In genomic region chr22:24292202-24292830, GRCh38 we compare ENCODE assay signal across 3 cellular contexts. TPM values are rescaled to one million over a fixed set of nuclear protein-coding genes. Genes with fewer than 3 reads are reported as not detected.
"Had no signal": no experiment of that assay in that cellular context is flagged by ENCODE, and none has a peak within 500 bp of the region (broad histone marks: within the 10 kb centered on the region; RNA-seq: fewer than 3 reads in every experiment).

No MANE protein-coding gene starts in this region.

RNA-seq across cellular contexts. Expression of gene GGT5, which starts 47.4 kb away (rescaled TPM):
- total RNA-seq: activated CD4-positive, alpha-beta memory T cell treated with anti-CD3 and anti-CD28 coated beads for 36 hours; activated naive CD4-positive, alpha-beta T cell treated with anti-CD3 and anti-CD28 coated beads for 36 hours; foreskin keratinocyte had no signal
- polyA plus RNA-seq: foreskin keratinocyte had no signal
